14 cellular contexts compared by ENCODE assay signal in genomic region chr9:133958756-133959155, GRCh38. TPM values are rescaled to one million over a fixed set of nuclear protein-coding genes. Genes with fewer than 3 reads are reported as not detected.
DNase-seq lines count a peak whose midpoint lies in the region; ATAC-seq, FAIRE-seq and TF ChIP-seq lines count a peak whose summit lies in the region.
"Had no signal": no experiment of that assay in that cellular context is flagged by ENCODE, and none has a peak within 500 bp of the region (broad histone marks: within the 10 kb centered on the region; RNA-seq: fewer than 3 reads in every experiment).

No MANE protein-coding gene starts in this region.

- H3K27me3 ChIP-seq in GM12878 (replicated peaks in 1 of 2; ENCODE audit: control insufficient read depth in 2 of 2, insufficient read depth in 2 of 2, low read length in 1 of 2) (no peaks in the 10 kb centered on the region), smooth muscle cell (ENCODE audit: low read depth) (no peaks in the 10 kb centered on the region), PC-3 (ENCODE audit: low read length) (no peaks in the 10 kb centered on the region), gastrocnemius medialis (peaks cover 0 to 13% (median 12%) of the 10 kb centered on the region in 3 donors)

- RAD21 ChIA-PET in GM12878 (lab: Charles Lee; ENCODE audit: unreplicated experiment) = interaction anchor here (0.8 to 4.9 kb wide), 4 partner anchors 13 to 137 kb away, joined by 4 to 32 read pairs (median 6); no protein-coding TSS in a partner anchor

- H4K20me1 ChIP-seq in GM12878 (ENCODE audit: control insufficient read depth, insufficient read depth) = no peaks in the 10 kb centered on the region
- peaks cover 91% of the 10 kb centered on the region for H4K20me1 ChIP-seq in smooth muscle cell (ENCODE audit: low read depth)
- 0 out of 2 replicates have a peak, but pooled peaks cover 5% of the 10 kb centered on the region for H4K20me1 ChIP-seq in PC-3 (ENCODE audit: low read length)

- peak overlapping the region; percentile 64; the same call in 1 of the 2 replicates for H3K4me3 ChIP-seq in GM12878
- no peak overlapping the region for H3K4me3 ChIP-seq in smooth muscle cell
- no peak overlapping the region for H3K4me3 ChIP-seq in PC-3 (ENCODE audit: low read length)
- H3K4me3 ChIP-seq in gastrocnemius medialis = no peak overlapping the region

- BruUV-seq in GM12878 (replicated peaks; lab: Mats Ljungman, UMichigan) (no TSS peak), PC-3 (replicated peaks; lab: Mats Ljungman, UMichigan) (no TSS peak)

- FAIRE-seq in GM12878 (lab: Jason Lieb, UNC) = no peak
- FAIRE-seq: astrocyte had no signal

- CTCF ChIA-PET in GM12878 (lab: Yijun Ruan, JAX) (interaction anchor here (1.3 to 1.6 kb wide), 2 partner anchors 35 to 176 kb away, joined by 4 to 5 read pairs; no protein-coding TSS in a partner anchor), PC-3 (lab: Charles Lee) (no interaction called here)

- SMC1A ChIA-PET in GM12878 (lab: Charles Lee; ENCODE audit: uncharacterized antibody, unreplicated experiment) = interaction anchor here (0.6 to 1.4 kb wide), 3 partner anchors 12 to 32 kb away, joined by 3 to 4 read pairs (median 3); no protein-coding TSS in a partner anchor

- 0% methylated on average over 6 of the region's 6 CpGs for WGBS in GM12878 (ENCODE audit: insufficient coverage, insufficient replicate concordance, low lambda C conversion rate, missing lambda C conversion rate)
- WGBS in smooth muscle cell (ENCODE audit: low lambda C conversion rate) = 66% methylated on average over 6 of the region's 6 CpGs

- TF ChIP-seq RAD21 in GM12878 (IDR thresholded peaks at IDR 0.05; ENCODE audit: insufficient read depth, low read depth, low read length) = no peak

- in situ Hi-C loops in GM12878 (cut with MboI) (no loop called here), gastrocnemius medialis (cut with MboI; ENCODE audit: low sequenced_read_pairs in 4 of 4) (no loop called here)

- H3F3A ChIP-seq in smooth muscle cell (ENCODE audit: low read depth) (peaks cover 17% of the 10 kb centered on the region), PC-3 (ENCODE audit: low read length, unreplicated experiment) (no peaks in the 10 kb centered on the region)

- no peaks in the 10 kb centered on the region for H3K9me2 ChIP-seq in PC-3 (replicated peaks; ENCODE audit: low read length)

- intact Hi-C loops in GM12878 (cut with micrococcal nuclease; ENCODE audit: unreplicated experiment) (no loop called here), PC-3 (cut with micrococcal nuclease) (no loop called here), gastrocnemius medialis (cut with DNase I; ENCODE audit: low total_unique reads) (no loop called here)

- H3K4me1 ChIP-seq in GM12878 (ENCODE audit: control insufficient read depth, insufficient read depth, low read length) (peaks cover 66% of the 10 kb centered on the region), smooth muscle cell (ENCODE audit: low read depth) (peaks cover 32% of the 10 kb centered on the region), PC-3 (ENCODE audit: insufficient read depth, low read length) (no peaks in the 10 kb centered on the region), gastrocnemius medialis (peaks cover 8 to 13% of the 10 kb centered on the region in 2 donors)

- TF ChIP-seq CTCF in GM12878 (IDR thresholded peaks at IDR 0.05 in 2 of 3, conservative IDR thresholded peaks at IDR 0.05 in 1 of 3; ENCODE audit: control insufficient read depth in 2 of 3, extremely low read depth in 1 of 3, insufficient read depth in 1 of 3, low read depth in 3 of 3, low read length in 3 of 3) = no peak
- TF ChIP-seq CTCF in smooth muscle cell (IDR thresholded peaks at IDR 0.05; ENCODE audit: borderline replicate concordance, insufficient read depth, poor library complexity, severe bottlenecking) = no peak
- no peak for TF ChIP-seq CTCF in PC-3 (conservative IDR thresholded peaks at IDR 0.05; ENCODE audit: low read depth, low read length)
- no peak for TF ChIP-seq CTCF in gastrocnemius medialis (IDR thresholded peaks at IDR 0.05 in 4 of 5, conservative IDR thresholded peaks at IDR 0.05 in 1 of 5)

- H3K4me2 ChIP-seq in GM12878 (ENCODE audit: control insufficient read depth, insufficient read depth) (peak overlapping the region; percentile 95), smooth muscle cell (no peak overlapping the region), PC-3 (ENCODE audit: low read length) (no peak overlapping the region)

- H3K9ac ChIP-seq in GM12878 (ENCODE audit: control insufficient read depth, insufficient read depth, low read length) (peak overlapping the region; percentile 65), smooth muscle cell (ENCODE audit: low read depth) (no peak overlapping the region), PC-3 (ENCODE audit: low read length) (no peak overlapping the region)

- peak; percentile 44; the same call in 1 of the 2 replicates for TF ChIP-seq POLR2A in GM12878 (IDR thresholded peaks at IDR 0.05; ENCODE audit: low read depth, low read length)
- TF ChIP-seq POLR2A in gastrocnemius medialis (IDR thresholded peaks at IDR 0.05) = no peak

- ATAC-seq in HG02623 (IDR thresholded peaks at IDR 0.05; ENCODE audit: unreplicated experiment) (peak; percentile 38), GM12878 (peak; percentile 41), left lobe of liver (no peak), PC-3 (no peak), gastrocnemius medialis (no peak)
- ATAC-seq: CD8-positive, alpha-beta T cell had no signal

- H3K79me2 ChIP-seq in GM12878 (ENCODE audit: control insufficient read depth, insufficient read depth, low read length) (peaks cover 80% of the 10 kb centered on the region), smooth muscle cell (ENCODE audit: low read depth) (peaks cover 84% of the 10 kb centered on the region), PC-3 (ENCODE audit: low read length) (peaks cover 46% of the 10 kb centered on the region)

- peaks cover 0 to 4% of the 10 kb centered on the region in 2 experiments; a peak in 2 of 4 replicates for H3K36me3 ChIP-seq in GM12878 (ENCODE audit: control insufficient read depth in 2 of 2, insufficient read depth in 2 of 2, low read length in 1 of 2)
- no peaks in the 10 kb centered on the region for H3K36me3 ChIP-seq in smooth muscle cell (ENCODE audit: low read depth)
- H3K36me3 ChIP-seq in PC-3 (ENCODE audit: low read depth, low read length) = no peaks in the 10 kb centered on the region
- no peaks in the 10 kb centered on the region for H3K36me3 ChIP-seq in gastrocnemius medialis

- no peak overlapping the region for H2AFZ ChIP-seq in GM12878 (ENCODE audit: control insufficient read depth, low read depth, low read length)
- no peak overlapping the region for H2AFZ ChIP-seq in smooth muscle cell (ENCODE audit: low read depth)
- no peak overlapping the region for H2AFZ ChIP-seq in PC-3 (ENCODE audit: low read length)

- no peak for TF ChIP-seq EP300 in GM12878 (IDR thresholded peaks at IDR 0.05; ENCODE audit: borderline replicate concordance in 1 of 2, control insufficient read depth in 1 of 2, low read depth in 2 of 2, low read length in 2 of 2)

- H3K9me3 ChIP-seq in GM12878 (replicated peaks; ENCODE audit: control insufficient read depth, insufficient read depth, low read length) (no peaks in the 10 kb centered on the region), smooth muscle cell (replicated peaks; ENCODE audit: low read depth) (no peaks in the 10 kb centered on the region), PC-3 (ENCODE audit: low read length) (no peaks in the 10 kb centered on the region), gastrocnemius medialis (no peaks in the 10 kb centered on the region)

- POLR2A ChIA-PET in GM12878 (lab: Charles Lee) = interaction anchor here (0.7 to 2.1 kb wide), 3 partner anchors 10 to 32 kb away, joined by 3 to 14 read pairs (median 6); no protein-coding TSS in a partner anchor
- POLR2A ChIA-PET in PC-3 (lab: Charles Lee; ENCODE audit: unreplicated experiment) = no interaction called here

- DNase-seq in GM19238 (ENCODE audit: insufficient read length, low spot score) (peak; percentile 66), GM12878 (ENCODE audit: low read depth, low spot score) (no peak), smooth muscle cell (lab: John Stamatoyannopoulos, UW; ENCODE audit: unreplicated experiment) (no peak), left lobe of liver (ENCODE audit: low spot score) (no peak), PC-3 (no peak), gastrocnemius medialis (no peak)
- DNase-seq: hippocampal formation; NCI-H1092 treated with DMSO at 0.1 percent for 48 hours; SHP77 treated with DMSO at 0.1 percent for 48 hours; stimulated activated CD4-positive, alpha-beta T cell treated with anti-CD3 and anti-CD28 coated beads, Interleukin-4, amount 100 ng/mL, for 24 hours had no signal

- H3K27ac ChIP-seq in GM12878 (ENCODE audit: control insufficient read depth, insufficient read depth) = peak overlapping the region; percentile 88
- peak overlapping the region; percentile 17 for H3K27ac ChIP-seq in smooth muscle cell (ENCODE audit: low read depth)
- H3K27ac ChIP-seq in PC-3 (ENCODE audit: low read length) = no peak overlapping the region
- H3K27ac ChIP-seq in gastrocnemius medialis = no peak overlapping the region
- H3K27ac ChIP-seq: VCaP had no signal

TF ChIP-seq in GM12878, 131 proteins besides CTCF, POLR2A, EP300 and RAD21 (continues in another document):
- TF ChIP-seq ZZZ3 (IDR thresholded peaks at IDR 0.05; ENCODE audit: control insufficient read depth, insufficient read length, low read depth) = no peak

RNA-seq across cellular contexts. Expression of gene VAV2, which starts 33.4 kb away (rescaled TPM):
- 39.5 and 41.0 TPM in 2 replicates for total RNA-seq in GM12878 (2013; cell fraction: nucleolus; rRNA removed)
- total RNA-seq in GM12878 (2014; rRNA removed) = 15.4 and 17.3 TPM in 2 replicates
- total RNA-seq in GM12878 (2014; rRNA removed; fragmentation: Illumina TruSeq; extraction: Trizol) = 17.8 and 18.1 TPM in 2 replicates
- 36.0 and 43.9 TPM in 2 replicates for total RNA-seq in GM12878 (2021)
- 11.0 TPM for polyA plus RNA-seq in GM12878 (2011; ENCODE audit: low read depth)
- polyA plus RNA-seq in GM12878 (2011; rRNA removed) = 9.7 and 13.3 TPM in 2 replicates
- polyA plus RNA-seq in GM12878 (2011; cell fraction: cytosol; rRNA removed) = 16.2 and 18.8 TPM in 2 replicates
- 37.5 and 42.0 TPM in 2 replicates for polyA plus RNA-seq in GM12878 (2011; cell fraction: nucleus; rRNA removed)
- 24.7 and 27.4 TPM in 2 replicates for polyA plus RNA-seq in GM12878 (2012)
- polyA plus RNA-seq in GM12878 (2014; fragmentation: Illumina TruSeq; extraction: Trizol) = 16.1 and 23.6 TPM in 2 replicates
- polyA plus RNA-seq in GM12878 (2014; fragmentation: Nextera tagmentation; extraction: Ambion mirVana) = under 1 TPM; 0.13 to 0.53 TPM
- 26.7 and 30.9 TPM in 2 replicates for polyA plus RNA-seq in GM12878 (2014; rRNA removed)
- 10 to 100 TPM; 13.5 to 16.6 TPM for polyA plus RNA-seq in GM12878 (2016; fragmentation: Nextera tagmentation; extraction: Ambion mirVana)
- 21.4 and 32.6 TPM in 2 replicates for polyA minus RNA-seq in GM12878 (2011; rRNA and poly(A)+ RNA removed)
- 12.7 and 13.9 TPM in 2 replicates for polyA minus RNA-seq in GM12878 (2011; cell fraction: cytosol; rRNA and poly(A)+ RNA removed)
- 11.4 and 17.0 TPM in 2 replicates for polyA minus RNA-seq in GM12878 (2011; cell fraction: nucleus; rRNA and poly(A)+ RNA removed)
- 26.2 and 27.4 TPM in 2 replicates for total RNA-seq in smooth muscle cell
- polyA plus RNA-seq in smooth muscle cell = 35.3 and 59.4 TPM in 2 replicates
- 34.8 TPM for total RNA-seq in left lobe of liver
- total RNA-seq in PC-3 (2014; rRNA removed) = 9.7 and 15.9 TPM in 2 replicates
- 1 to 10 TPM in 2 of 4 donors, under 1 TPM in 2; 0.51 to 1.2 (median 0.97) TPM for total RNA-seq in gastrocnemius medialis

Comparison
In these comparisons a context has a peak if more than half of its experiments do, and no peak if none do; other contexts are left out.
1. ATAC-seq: peak in HG02623 (single experiment) and GM12878 (single experiment); none in left lobe of liver (single experiment), PC-3 (single experiment) and gastrocnemius medialis (0 of 2).
2. H3K27ac ChIP-seq: peak in GM12878 (single experiment) and smooth muscle cell (single experiment); none in PC-3 (single experiment) and gastrocnemius medialis (0 of 4).